Comparison of ENCODE assay signal across 20 cellular contexts in genomic region chr15:28116521-28117488, GRCh38. TPM values are rescaled to one million over a fixed set of nuclear protein-coding genes. Genes with fewer than 3 reads are reported as not detected.
DNase-seq lines count a peak whose midpoint lies in the region; ATAC-seq and TF ChIP-seq lines count a peak whose summit lies in the region.
"Had no signal": no experiment of that assay in that cellular context is flagged by ENCODE, and none has a peak within 500 bp of the region (broad histone marks: within the 10 kb centered on the region; RNA-seq: fewer than 3 reads in every experiment).

No MANE protein-coding gene starts in this region.

- H3K4me1 ChIP-seq in H9 (ENCODE audit: insufficient read depth, low read length), result no peaks in the 10 kb centered on the region
- H3K4me1 ChIP-seq: HAP-1 had no signal

- DNase-seq in H9, result no peak
- peak; percentile 92 for DNase-seq in chondrocyte (ENCODE audit: low spot score)
- peak; percentile 62 for DNase-seq in mesenteric fat pad (ENCODE audit: low spot score)
- no peak for DNase-seq in stimulated activated naive B cell treated with anti-CD40 and anti-IgM and Interleukin-4, amounts not matched to agents 10 μg/mL and 1 μg/mL and 100 μg/mL, for 72 hours
- no peak for DNase-seq in medulla oblongata (ENCODE audit: extremely low spot score)
- DNase-seq in SK-N-DZ (ENCODE audit: low spot score), result no peak
- no peak for DNase-seq in stimulated activated CD4-positive, alpha-beta T cell treated with anti-CD3 and anti-CD28 coated beads, Interleukin-4, amount 100 ng/mL, for 4 hours
- DNase-seq: ACHN; C1 segment of cervical spinal cord; DMS79 treated with DMSO at 0.1 percent for 48 hours; KG1; NCI-H1417 treated with DMSO at 0.1 percent for 48 hours; NCI-H187 treated with DMSO at 0.1 percent for 48 hours; NCI-H748 treated with DMSO at 0.1 percent for 48 hours; NK-92 treated with Interleukin-12 subunit alpha and Interleukin-12 subunit beta, amount 100 ng/mL, for 24 hours; Right ventricle myocardium superior had no signal

- peak overlapping the region in 2 of 3 experiments; percentile 20 to 55; a peak in 1 of 7 replicates for H3K27ac Mint-ChIP-seq in H9
- no peak overlapping the region for H3K27ac Mint-ChIP-seq in chondrocyte (ENCODE audit: unreplicated experiment)
- H3K27ac Mint-ChIP-seq in stimulated activated naive B cell treated with anti-CD40 and anti-IgM and Interleukin-4, amounts not matched to agents 10 μg/mL and 1 μg/mL and 100 μg/mL, for 72 hours, result peak overlapping the region; percentile 47

- H2AFZ ChIP-seq in H9 (ENCODE audit: low read length), result no peak overlapping the region

- H3K27ac ChIP-seq in H9 (ENCODE audit: insufficient read length, low read depth, low read length), result no peak overlapping the region
- H3K27ac ChIP-seq: SK-N-MC had no signal

- H3K36me3 Mint-ChIP-seq in H9 (ENCODE audit: insufficient read depth in 1 of 3, low read depth in 3 of 3) (peaks cover 60 to 82% (median 72%) of the 10 kb centered on the region in 3 experiments), chondrocyte (ENCODE audit: low read depth) (peaks cover 33% of the 10 kb centered on the region)
- H3K36me3 Mint-ChIP-seq in stimulated activated naive B cell treated with anti-CD40 and anti-IgM and Interleukin-4, amounts not matched to agents 10 μg/mL and 1 μg/mL and 100 μg/mL, for 72 hours, result peaks cover 39 to 70% of the 10 kb centered on the region in 2 donors

- H3K4me1 Mint-ChIP-seq in H9 (no peaks in the 10 kb centered on the region), chondrocyte (ENCODE audit: low read depth) (peaks cover 6% of the 10 kb centered on the region)
- no peaks in the 10 kb centered on the region for H3K4me1 Mint-ChIP-seq in stimulated activated naive B cell treated with anti-CD40 and anti-IgM and Interleukin-4, amounts not matched to agents 10 μg/mL and 1 μg/mL and 100 μg/mL, for 72 hours

- H3K9ac ChIP-seq in H9 (ENCODE audit: extremely low read depth, insufficient read length, low read length), result no peak overlapping the region

- H2BK20ac ChIP-seq in H9 (ENCODE audit: low read depth, low read length, poor library complexity, severe bottlenecking), result no peak overlapping the region

- no peak for ATAC-seq in stimulated activated naive B cell treated with anti-CD40 and anti-IgM and Interleukin-4, amounts not matched to agents 10 μg/mL and 1 μg/mL and 100 μg/mL, for 72 hours (replicated peaks)
- ATAC-seq: HepG2 had no signal

- H4K91ac ChIP-seq in H9 (ENCODE audit: insufficient read length, low read depth, low read length), result no peak overlapping the region

- no peaks in the 10 kb centered on the region for H3K9me3 Mint-ChIP-seq in H9
- H3K9me3 Mint-ChIP-seq in chondrocyte (ENCODE audit: low read depth), result no peaks in the 10 kb centered on the region
- no peaks in the 10 kb centered on the region for H3K9me3 Mint-ChIP-seq in stimulated activated naive B cell treated with anti-CD40 and anti-IgM and Interleukin-4, amounts not matched to agents 10 μg/mL and 1 μg/mL and 100 μg/mL, for 72 hours

- TF ChIP-seq CTCF in H9 (conservative IDR thresholded peaks at IDR 0.05), result no peak
- no peak for TF ChIP-seq CTCF in chondrocyte (IDR thresholded peaks at IDR 0.05)

- H4K8ac ChIP-seq in H9 (replicated peaks; ENCODE audit: insufficient read length, low read depth, low read length), result no peak overlapping the region

- H2BK5ac ChIP-seq in H9 (ENCODE audit: insufficient read length, low read length), result no peak overlapping the region

- H3K4ac ChIP-seq in H9 (ENCODE audit: low read depth, low read length), result no peak overlapping the region

- WGBS in H9 (ENCODE audit: extremely low coverage, insufficient read length, low lambda C conversion rate), result no CpG with 5 or more reads among the region's 47 CpGs

- H3T11ph ChIP-seq in H9 (ENCODE audit: low read length), result no peak overlapping the region

- H2BK12ac ChIP-seq in H9 (ENCODE audit: insufficient read length, low read depth, low read length), result no peak overlapping the region

- H4K20me1 ChIP-seq in H9 (ENCODE audit: control insufficient read depth, insufficient read depth, insufficient read length), result no peaks in the 10 kb centered on the region

- H3K23ac ChIP-seq in H9 (ENCODE audit: insufficient read length, low read depth, low read length), result no peak overlapping the region

- no peaks in the 10 kb centered on the region for H3K9me3 ChIP-seq in H9 (ENCODE audit: control insufficient read depth, low read depth, low read length)
- H3K9me3 ChIP-seq: HAP-1 had no signal

- H2BK120ac ChIP-seq in H9 (ENCODE audit: low read depth, low read length, poor library complexity, severe bottlenecking), result no peak overlapping the region

- no peaks in the 10 kb centered on the region for H3K79me2 ChIP-seq in H9 (ENCODE audit: insufficient read depth, low read length)

- no peak overlapping the region for H4K5ac ChIP-seq in H9 (ENCODE audit: insufficient read length, low read depth, low read length)

- H3K4me3 Mint-ChIP-seq in H9, result no peak overlapping the region
- no peak overlapping the region for H3K4me3 Mint-ChIP-seq in chondrocyte (ENCODE audit: unreplicated experiment)
- no peak overlapping the region for H3K4me3 Mint-ChIP-seq in stimulated activated naive B cell treated with anti-CD40 and anti-IgM and Interleukin-4, amounts not matched to agents 10 μg/mL and 1 μg/mL and 100 μg/mL, for 72 hours

- no peak overlapping the region for H2AK5ac ChIP-seq in H9 (ENCODE audit: insufficient read length, low read length)

- no peak overlapping the region for H3K14ac ChIP-seq in H9 (ENCODE audit: insufficient read depth, low read length)

- H3K56ac ChIP-seq in H9 (ENCODE audit: insufficient read length, low read depth, low read length), result no peak overlapping the region

- H3K27me3 Mint-ChIP-seq in H9 (ENCODE audit: low read depth) (peaks cover 1% of the 10 kb centered on the region; the same call in 1 of the 2 replicates), chondrocyte (ENCODE audit: low read depth) (no peaks in the 10 kb centered on the region)
- H3K27me3 Mint-ChIP-seq in stimulated activated naive B cell treated with anti-CD40 and anti-IgM and Interleukin-4, amounts not matched to agents 10 μg/mL and 1 μg/mL and 100 μg/mL, for 72 hours, result no peaks in the 10 kb centered on the region

- no peaks in the 10 kb centered on the region for H3K23me2 ChIP-seq in H9 (ENCODE audit: insufficient read length, low read depth, low read length, poor library complexity, severe bottlenecking)

- H2BK15ac ChIP-seq in H9 (ENCODE audit: low read depth, low read length), result no peak overlapping the region

- no peaks in the 10 kb centered on the region for H3K27me3 ChIP-seq in H9 (ENCODE audit: insufficient read depth, low read length)

- H3K4me2 ChIP-seq in H9 (ENCODE audit: insufficient read depth, insufficient read length, low read length), result no peak overlapping the region

- H3K18ac ChIP-seq in H9 (ENCODE audit: insufficient read length, low read depth, low read length), result no peak overlapping the region

- H3K79me1 ChIP-seq in H9 (ENCODE audit: insufficient read depth, low read depth, low read length, poor library complexity, severe bottlenecking), result no peaks in the 10 kb centered on the region

RNA-seq across cellular contexts. Expression of gene OCA2, which starts 17.7 kb away (rescaled TPM):
- total RNA-seq in H9 (2021) (0.31 and 0.44 TPM in 2 replicates), chondrocyte (0.75 to 3.3 TPM (median 0.82 TPM) in 3 replicates), mesenteric fat pad (not detected)
- 0.02 and 1.3 TPM in 2 replicates for polyA plus RNA-seq in SK-N-DZ (2014; cell fraction: cytosol; rRNA removed)
- 0.14 and 0.20 TPM in 2 replicates for polyA plus RNA-seq in SK-N-DZ (2014; cell fraction: nucleus; rRNA removed)
- total RNA-seq: OCI-LY7 had no signal

Comparison
In these comparisons a context has a peak if more than half of its experiments do, and no peak if none do; other contexts are left out.
1. DNase-seq: peak in chondrocyte (single experiment) and mesenteric fat pad (single experiment); none in H9 (single experiment), stimulated activated naive B cell treated with anti-CD40 and anti-IgM and Interleukin-4, amounts not matched to agents 10 μg/mL and 1 μg/mL and 100 μg/mL, for 72 hours (single experiment), medulla oblongata (single experiment), SK-N-DZ (single experiment) and stimulated activated CD4-positive, alpha-beta T cell treated with anti-CD3 and anti-CD28 coated beads, Interleukin-4, amount 100 ng/mL, for 4 hours (0 of 2).